In genomic region chr5:91840412-91840811, GRCh38 we compare ENCODE assay signal across 20 cellular contexts.
DNase-seq lines count a peak whose midpoint lies in the region; FAIRE-seq and TF ChIP-seq lines count a peak whose summit lies in the region.
"Had no signal": no experiment of that assay in that cellular context is flagged by ENCODE, and none has a peak within 500 bp of the region (broad histone marks: within the 10 kb centered on the region; RNA-seq: fewer than 3 reads in every experiment).

No MANE protein-coding gene starts in this region.

- FAIRE-seq in D721Med (lab: Jason Lieb, UNC), result peak; percentile 29
- FAIRE-seq: HTR-8/SVneo had no signal

- no peaks in the 10 kb centered on the region for H3K27me3 ChIP-seq in HUES48 (ENCODE audit: control insufficient read depth, insufficient read depth, low read length)
- no peaks in the 10 kb centered on the region for H3K27me3 ChIP-seq in H7 (ENCODE audit: control insufficient read depth, insufficient read depth, low read length)

- no peaks in the 10 kb centered on the region for H3K9me3 ChIP-seq in HUES48 (ENCODE audit: control insufficient read depth, insufficient read depth, low read length)

- peaks cover 10% of the 10 kb centered on the region for H3K4me1 ChIP-seq in HUES48 (ENCODE audit: control insufficient read depth, insufficient read depth, low read length)

- H3K9ac ChIP-seq in HUES48 (ENCODE audit: low read depth, low read length), result no peak overlapping the region

- H3K4me3 ChIP-seq in HUES48 (ENCODE audit: low read depth, low read length), result no peak overlapping the region
- no peak overlapping the region for H3K4me3 ChIP-seq in H7 (ENCODE audit: insufficient read depth, low read depth, low read length)

- H3K27ac ChIP-seq in HUES48 (ENCODE audit: low read depth, low read length), result peak overlapping the region; percentile 9
- H3K27ac ChIP-seq: C4-2B, HL-60 had no signal

- no peak for TF ChIP-seq CTCF in D721Med (IDR thresholded peaks at IDR 0.05; ENCODE audit: insufficient read depth, missing control alignments)

- no peak for DNase-seq in D721Med (ENCODE audit: insufficient read length, low spot score)
- DNase-seq in NCI-H748 (lab: John Stamatoyannopoulos, UW; ENCODE audit: unreplicated experiment), result peak; percentile 75
- DNase-seq in iPS-NIHi11 (ENCODE audit: low spot score), result peak; percentile 23
- DNase-seq in COLO668 (lab: John Stamatoyannopoulos, UW; ENCODE audit: unreplicated experiment), result no peak
- DNase-seq in activated naive CD4-positive, alpha-beta T cell (lab: John Stamatoyannopoulos, UW), result no peak
- no peak for DNase-seq in H7
- DNase-seq: AML-193, HFFc6, Kasumi-1, MM.1S, NCI-H2029 treated with DMSO at 0.1 percent for 48 hours, NCI-H526 treated with DMSO at 0.1 percent for 48 hours, PC-3, RPMI8226, SIG-M5, T-cell had no signal

- no peaks in the 10 kb centered on the region for H3K36me3 ChIP-seq in HUES48 (ENCODE audit: control insufficient read depth, insufficient read depth, low read length)
- no peaks in the 10 kb centered on the region for H3K36me3 ChIP-seq in H7 (replicated peaks; ENCODE audit: control insufficient read depth, insufficient read depth, low read length)

Comparison
In these comparisons a context has a peak if more than half of its experiments do, and no peak if none do; other contexts are left out.
1. DNase-seq: peak in NCI-H748 (single experiment) and iPS-NIHi11 (single experiment); none in D721Med (single experiment), COLO668 (single experiment), activated naive CD4-positive, alpha-beta T cell (0 of 4) and H7 (single experiment).